In the genomic region with DNA sequence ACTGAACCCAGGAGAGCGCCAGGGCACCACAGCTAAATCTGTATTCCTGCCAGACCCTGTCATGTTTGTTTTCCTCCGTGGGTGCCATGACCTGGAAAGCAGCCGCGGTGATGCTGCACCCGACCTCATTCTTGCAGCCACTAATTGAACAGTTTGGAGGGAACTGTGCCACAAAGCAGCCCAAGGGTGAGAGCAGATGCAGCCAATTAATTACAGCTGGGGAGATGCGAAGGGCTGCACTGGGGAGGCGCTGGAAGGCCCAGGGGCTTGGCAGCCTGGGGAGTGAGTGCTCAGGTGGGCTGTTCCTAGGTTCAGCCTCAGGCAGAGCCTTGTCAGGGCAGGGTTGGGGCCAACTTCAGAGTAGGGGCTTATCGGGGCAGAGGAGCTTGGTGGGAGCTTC, we compare ENCODE assay signal across 1 cellular context.
TF ChIP-seq lines count a peak whose summit lies in the region.

No MANE protein-coding gene starts in this region.

TF ChIP-seq in WTC11, 78 proteins besides CTCF, POLR2A, EP300 and RAD21 (continued from another document):
- TF ChIP-seq GTF2I (CRISPR knock-in tag; conservative IDR thresholded peaks at IDR 0.05), result no peak
- TF ChIP-seq AFF4 (CRISPR knock-in tag; IDR thresholded peaks at IDR 0.05; ENCODE audit: borderline replicate concordance), result no peak
